ENCODE assay signal across 1 cellular context in genomic region chr12:78645956-78646355, GRCh38.
TF ChIP-seq lines count a peak whose summit lies in the region.

No MANE protein-coding gene starts in this region.

TF ChIP-seq in SK-N-SH, 30 proteins besides CTCF, POLR2A, EP300 and RAD21:
- TF ChIP-seq MXI1 (IDR thresholded peaks at IDR 0.05; ENCODE audit: low read depth, low read length) (no peak), TCF12 (IDR thresholded peaks at IDR 0.05) (peak; percentile 27; the same call in 1 of the 2 replicates), FOSL2 (IDR thresholded peaks at IDR 0.05; ENCODE audit: borderline replicate concordance, low read depth) (no peak), FOXJ3 (CRISPR knock-in tag; IDR thresholded peaks at IDR 0.05) (no peak)
TF ChIP-seq in SK-N-SH: peak in this region for 1.
